Comparison of ENCODE assay signal across 18 cellular contexts in genomic region chr10:128000660-128001059, GRCh38.
A peak's percentile ranks its signal among the peaks of the same experiment; 100 is the strongest.
DNase-seq lines count a peak whose midpoint lies in the region; ATAC-seq and TF ChIP-seq lines count a peak whose summit lies in the region.
"Had no signal": no experiment of that assay in that cellular context is flagged by ENCODE, and none has a peak within 500 bp of the region (broad histone marks: within the 10 kb centered on the region; RNA-seq: fewer than 3 reads in every experiment).

No MANE protein-coding gene starts in this region.

- H3K27me3 ChIP-seq in adrenal gland: no peaks in the 10 kb centered on the region
- H3K27me3 ChIP-seq: transverse colon had no signal

- peak overlapping the region in 1 of 5 donors; percentile 56 for H3K27ac ChIP-seq in adrenal gland
- H3K27ac ChIP-seq: esophagus muscularis mucosa, KMS-11, prostate gland had no signal

- peaks cover 13 to 29% of the 10 kb centered on the region in 2 donors for H3K4me1 ChIP-seq in adrenal gland (replicated peaks in 1 of 2)
- H3K4me1 ChIP-seq: prostate gland had no signal

- H3K36me3 ChIP-seq in adrenal gland (replicated peaks in 1 of 2): no peaks in the 10 kb centered on the region
- H3K36me3 ChIP-seq: esophagus muscularis mucosa, prostate gland, transverse colon had no signal

- intact Hi-C loops in adrenal gland (cut with DNase I): no loop called here
- intact Hi-C loops in Right ventricle myocardium superior (cut with DNase I): no loop called here

- H3K9me3 ChIP-seq in adrenal gland (replicated peaks in 1 of 3): no peaks in the 10 kb centered on the region
- H3K9me3 ChIP-seq: esophagus muscularis mucosa, mucosa of descending colon, prostate gland, transverse colon had no signal

- WGBS in adrenal gland, 4 donors: 39 to 50% (median 43%) methylated on average over 4 of the region's 4 CpGs

- no peak for TF ChIP-seq CTCF in adrenal gland (IDR thresholded peaks at IDR 0.05)

- peak in 1 of 2 donors; percentile 21 for TF ChIP-seq POLR2A in adrenal gland (IDR thresholded peaks at IDR 0.05)

- ATAC-seq in Right ventricle myocardium superior (ENCODE audit: poor library complexity) (peak; percentile 79), HG03175 (IDR thresholded peaks at IDR 0.05; ENCODE audit: unreplicated experiment) (no peak)
- ATAC-seq: activated CD8-positive, alpha-beta T cell treated with anti-CD3 and anti-CD28 coated beads for 36 hours; mucosa of descending colon had no signal

- no peak overlapping the region for H3K4me3 ChIP-seq in adrenal gland
- H3K4me3 ChIP-seq: esophagus muscularis mucosa, mucosa of descending colon, prostate gland, transverse colon had no signal

- DNase-seq in EL (peak; percentile 55), adrenal gland (peak; percentile 58 to 89 (median 79)), Right ventricle myocardium superior (peak; percentile 75), occipital lobe (lab: John Stamatoyannopoulos, UW) (peak; percentile 30), AG08396 (ENCODE audit: low spot score) (no peak), T-helper 2 cell (no peak), NCI-H526 (lab: John Stamatoyannopoulos, UW) (no peak)
- DNase-seq: activated CD8-positive, alpha-beta T cell treated with anti-CD3 and anti-CD28 coated beads for 36 hours; DMS53; mucosa of descending colon; NCI-H187; SIG-M5; stimulated activated CD4-positive, alpha-beta T cell treated with anti-CD3 and anti-CD28 coated beads, Interleukin-1b, Interleukin-23, amount 100 ng/mL, for 48 hours; transverse colon had no signal

Comparison
In these comparisons a context has a peak if more than half of its experiments do, and no peak if none do; other contexts are left out.
1. DNase-seq: peak in EL (single experiment), adrenal gland (7 of 7), Right ventricle myocardium superior (single experiment) and occipital lobe (single experiment); none in AG08396 (single experiment), T-helper 2 cell (0 of 5) and NCI-H526 (0 of 2).